In the genomic region with DNA sequence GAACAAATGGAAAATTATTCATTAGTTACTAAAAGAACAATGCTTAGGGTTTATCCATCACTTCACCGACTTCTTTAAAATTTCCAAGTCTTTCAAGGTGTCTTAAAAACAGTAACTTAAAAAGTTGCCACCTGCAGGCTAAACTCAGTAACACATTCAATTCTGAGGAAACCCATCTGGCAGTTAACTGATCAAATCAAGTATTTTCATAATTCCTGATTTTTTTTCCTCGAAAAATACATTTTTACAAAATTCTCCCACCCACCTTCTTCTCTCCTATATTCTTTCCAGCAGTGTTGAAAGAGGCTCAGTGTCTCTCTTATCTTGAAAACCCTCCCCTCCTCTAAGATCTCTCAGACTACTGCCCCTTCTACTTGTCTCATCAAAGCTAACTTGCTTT, we compare ENCODE assay signal across 8 cellular contexts. TPM values are rescaled to one million over a fixed set of nuclear protein-coding genes. Genes with fewer than 3 reads are reported as not detected.
DNase-seq lines count a peak whose midpoint lies in the region; ATAC-seq and TF ChIP-seq lines count a peak whose summit lies in the region.

No MANE protein-coding gene starts in this region.

- no peaks in the 10 kb centered on the region for H3K9me3 Mint-ChIP-seq in neural crest cell
- H3K9me3 Mint-ChIP-seq in activated naive CD8-positive, alpha-beta T cell treated with anti-CD3 and anti-CD28 coated beads, Interleukin-2, amount 50 U/mL, for 24 hours, result no peaks in the 10 kb centered on the region

- TF ChIP-seq CTCF in KMS-11 (conservative IDR thresholded peaks at IDR 0.05; ENCODE audit: low read depth, low read length), result peak; percentile 61
- TF ChIP-seq CTCF in neural crest cell (conservative IDR thresholded peaks at IDR 0.05), result peak; percentile 69

- no peaks in the 10 kb centered on the region for H3K4me1 Mint-ChIP-seq in neural crest cell
- no peaks in the 10 kb centered on the region for H3K4me1 Mint-ChIP-seq in activated naive CD8-positive, alpha-beta T cell treated with anti-CD3 and anti-CD28 coated beads, Interleukin-2, amount 50 U/mL, for 24 hours

- H3K27me3 Mint-ChIP-seq in neural crest cell (ENCODE audit: low read depth), result no peaks in the 10 kb centered on the region
- H3K27me3 Mint-ChIP-seq in activated naive CD8-positive, alpha-beta T cell treated with anti-CD3 and anti-CD28 coated beads, Interleukin-2, amount 50 U/mL, for 24 hours, result no peaks in the 10 kb centered on the region

- H3K9ac ChIP-seq in KMS-11, result no peak overlapping the region

- peaks cover 23% of the 10 kb centered on the region for H3K36me3 Mint-ChIP-seq in neural crest cell (ENCODE audit: low read depth)
- peaks cover 46% of the 10 kb centered on the region for H3K36me3 Mint-ChIP-seq in activated naive CD8-positive, alpha-beta T cell treated with anti-CD3 and anti-CD28 coated beads, Interleukin-2, amount 50 U/mL, for 24 hours (ENCODE audit: low read depth)

- H3K27ac ChIP-seq in KMS-11, result no peak overlapping the region

- DNase-seq in DMS114 treated with DMSO at 0.1 percent for 48 hours (lab: John Stamatoyannopoulos, UW; ENCODE audit: unreplicated experiment), result peak; percentile 21
- peak; percentile 29 for DNase-seq in cerebellar cortex (ENCODE audit: low spot score)
- DNase-seq in neural crest cell (ENCODE audit: low read depth, low spot score), result no peak
- DNase-seq in NCI-H2081 (lab: John Stamatoyannopoulos, UW), result no peak
- DNase-seq in activated naive CD8-positive, alpha-beta T cell treated with anti-CD3 and anti-CD28 coated beads, Interleukin-2, amount 50 U/mL, for 24 hours, result no peak

- no peaks in the 10 kb centered on the region for H4K20me1 ChIP-seq in KMS-11 (ENCODE audit: insufficient read depth)

- no peak overlapping the region for H3K4me2 ChIP-seq in KMS-11

- no peaks in the 10 kb centered on the region for H3K36me3 ChIP-seq in KMS-11 (ENCODE audit: insufficient read depth)

- H3K4me3 Mint-ChIP-seq in neural crest cell, result no peak overlapping the region
- H3K4me3 Mint-ChIP-seq in activated naive CD8-positive, alpha-beta T cell treated with anti-CD3 and anti-CD28 coated beads, Interleukin-2, amount 50 U/mL, for 24 hours, result no peak overlapping the region

- H3K79me2 ChIP-seq in KMS-11 (ENCODE audit: insufficient read depth, low read depth), result no peaks in the 10 kb centered on the region

- no peaks in the 10 kb centered on the region for H3K4me1 ChIP-seq in KMS-11 (ENCODE audit: low read depth, poor library complexity, severe bottlenecking)

- H2AFZ ChIP-seq in KMS-11 (ENCODE audit: low read depth), result no peak overlapping the region

- ATAC-seq in GM19467 (IDR thresholded peaks at IDR 0.05; ENCODE audit: unreplicated experiment), result no peak
- no peak for ATAC-seq in GM21619 (IDR thresholded peaks at IDR 0.05; ENCODE audit: unreplicated experiment)
- no peak for ATAC-seq in activated naive CD8-positive, alpha-beta T cell treated with anti-CD3 and anti-CD28 coated beads, Interleukin-2, amount 50 U/mL, for 24 hours

- H3K27ac Mint-ChIP-seq in neural crest cell (ENCODE audit: unreplicated experiment), result no peak overlapping the region
- no peak overlapping the region for H3K27ac Mint-ChIP-seq in activated naive CD8-positive, alpha-beta T cell treated with anti-CD3 and anti-CD28 coated beads, Interleukin-2, amount 50 U/mL, for 24 hours

- H3K27me3 ChIP-seq in KMS-11 (ENCODE audit: insufficient read depth, low read depth), result no peaks in the 10 kb centered on the region

- H3K4me3 ChIP-seq in KMS-11 (IDR thresholded peaks at IDR 0.05; ENCODE audit: insufficient read depth, low read depth, low read length), result no peak overlapping the region

RNA-seq across cellular contexts. Expression of gene PARN, which starts 29.9 kb away (rescaled TPM):
- total RNA-seq in neural crest cell, result 26.5 and 26.9 TPM in 2 replicates

RNA-seq across cellular contexts. Expression of gene BFAR, which starts 32.6 kb away (rescaled TPM):
- total RNA-seq in neural crest cell, result 72.7 and 74.5 TPM in 2 replicates

Comparison
In these comparisons a context has a peak if more than half of its experiments do, and no peak if none do; other contexts are left out.
1. DNase-seq: peak in DMS114 treated with DMSO at 0.1 percent for 48 hours (single experiment) and cerebellar cortex (single experiment); none in neural crest cell (single experiment), NCI-H2081 (0 of 2) and activated naive CD8-positive, alpha-beta T cell treated with anti-CD3 and anti-CD28 coated beads, Interleukin-2, amount 50 U/mL, for 24 hours (single experiment).